ENCODE assay signal across 31 cellular contexts in genomic region chr17:53740312-53740711, GRCh38.
"Had no signal": no experiment of that assay in that cellular context is flagged by ENCODE, and none has a peak within 500 bp of the region (broad histone marks: within the 10 kb centered on the region; RNA-seq: fewer than 3 reads in every experiment).

No MANE protein-coding gene starts in this region.

- H3K9me3 ChIP-seq: ovary, psoas muscle, suprapubic skin, testis, tibial artery, transverse colon, upper lobe of right lung, uterus had no signal

- ATAC-seq: naive thymus-derived CD8-positive, alpha-beta T cell; natural killer cell treated with Interleukin-12 subunit alpha and Interleukin-12 subunit beta and Interleukin-15 and Interleukin-18, amount 100 ng/mL, for 72 hours; psoas muscle; right cardiac atrium; sciatic nerve; stimulated activated memory B cell treated with anti-CD40 and anti-IgM and Interleukin-4, amounts not matched to agents 10 μg/mL and 1 μg/mL and 100 μg/mL, for 72 hours; stimulated activated naive CD8-positive, alpha-beta T cell treated with anti-CD3 and anti-CD28 coated beads, Interleukin-15, amount 100 ng/mL, for 72 hours; stimulated activated naive CD8-positive, alpha-beta T cell treated with anti-CD3 and anti-CD28 coated beads, Interleukin-15, Interleukin-2, amounts not matched to agents 100 U/mL and 50 U/mL, for 24 hours; upper lobe of right lung had no signal

- H3K4me3 ChIP-seq: neural progenitor cell, ovary, psoas muscle, skin epidermis, smooth muscle cell, spleen, suprapubic skin, testis, tibial artery, transverse colon, upper lobe of right lung, uterus had no signal

- H3K27ac Mint-ChIP-seq: naive thymus-derived CD8-positive, alpha-beta T cell; natural killer cell treated with Interleukin-12 subunit alpha and Interleukin-12 subunit beta and Interleukin-15 and Interleukin-18, amount 100 ng/mL, for 72 hours; neural progenitor cell; progenitor cell of endocrine pancreas; stimulated activated memory B cell treated with anti-CD40 and anti-IgM and Interleukin-4, amounts not matched to agents 10 μg/mL and 1 μg/mL and 100 μg/mL, for 72 hours; stimulated activated naive CD8-positive, alpha-beta T cell treated with anti-CD3 and anti-CD28 coated beads, Interleukin-15, amount 100 ng/mL, for 72 hours; type B pancreatic cell had no signal

- H3K9me3 Mint-ChIP-seq: neural progenitor cell, type B pancreatic cell had no signal

- H3K4me1 Mint-ChIP-seq: naive thymus-derived CD8-positive, alpha-beta T cell; stimulated activated memory B cell treated with anti-CD40 and anti-IgM and Interleukin-4, amounts not matched to agents 10 μg/mL and 1 μg/mL and 100 μg/mL, for 72 hours; stimulated activated naive CD8-positive, alpha-beta T cell treated with anti-CD3 and anti-CD28 coated beads, Interleukin-15, amount 100 ng/mL, for 72 hours had no signal

- H3K27me3 ChIP-seq: neural progenitor cell, ovary, spleen, suprapubic skin, testis, tibial artery, transverse colon, upper lobe of right lung, uterus had no signal

- H3K4me2 ChIP-seq: neural progenitor cell, smooth muscle cell had no signal

- H3K27ac ChIP-seq: neural progenitor cell, ovary, parathyroid adenoma, psoas muscle, skin epidermis, spleen, suprapubic skin, testis, tibial artery, transverse colon, upper lobe of right lung, uterus had no signal

- H2AFZ ChIP-seq: neural progenitor cell, parathyroid adenoma had no signal

- H3K27me3 Mint-ChIP-seq: naive thymus-derived CD8-positive, alpha-beta T cell; natural killer cell treated with Interleukin-12 subunit alpha and Interleukin-12 subunit beta and Interleukin-15 and Interleukin-18, amount 100 ng/mL, for 72 hours; progenitor cell of endocrine pancreas; stimulated activated memory B cell treated with anti-CD40 and anti-IgM and Interleukin-4, amounts not matched to agents 10 μg/mL and 1 μg/mL and 100 μg/mL, for 72 hours; stimulated activated naive CD8-positive, alpha-beta T cell treated with anti-CD3 and anti-CD28 coated beads, Interleukin-15, amount 100 ng/mL, for 72 hours had no signal

- H3K9ac ChIP-seq: neural progenitor cell, parathyroid adenoma had no signal

- H3K79me2 ChIP-seq: parathyroid adenoma had no signal

- H3K4me3 Mint-ChIP-seq: naive thymus-derived CD8-positive, alpha-beta T cell; natural killer cell treated with Interleukin-12 subunit alpha and Interleukin-12 subunit beta and Interleukin-15 and Interleukin-18, amount 100 ng/mL, for 72 hours; neural progenitor cell; stimulated activated memory B cell treated with anti-CD40 and anti-IgM and Interleukin-4, amounts not matched to agents 10 μg/mL and 1 μg/mL and 100 μg/mL, for 72 hours; stimulated activated naive CD8-positive, alpha-beta T cell treated with anti-CD3 and anti-CD28 coated beads, Interleukin-15, amount 100 ng/mL, for 72 hours; type B pancreatic cell had no signal

- H3K36me3 ChIP-seq: neural progenitor cell, ovary, spleen, suprapubic skin, tibial artery, transverse colon, upper lobe of right lung, uterus had no signal

- H3K4me1 ChIP-seq: neural progenitor cell, parathyroid adenoma, psoas muscle, spleen, suprapubic skin, testis, tibial artery, transverse colon, upper lobe of right lung, uterus had no signal

- DNase-seq: naive thymus-derived CD8-positive, alpha-beta T cell; occipital lobe; ovary; posterior cingulate gyrus; psoas muscle; right cardiac atrium; spleen; stimulated activated CD4-positive, alpha-beta T cell treated with anti-CD3 and anti-CD28 coated beads, Interleukin-12 subunit alpha, Interleukin-12 subunit beta, amount 100 ng/mL, for 4 hours; stimulated activated CD4-positive, alpha-beta T cell treated with anti-CD3 and anti-CD28 coated beads, Interleukin-1b, Interleukin-23, amount 100 ng/mL, for 48 hours; stimulated activated CD4-positive, alpha-beta T cell treated with anti-CD3 and anti-CD28 coated beads, Interleukin-4, amount 100 ng/mL, for 1 hour; stimulated activated CD4-positive, alpha-beta T cell treated with anti-CD3 and anti-CD28 coated beads, Interleukin-4, amount 100 ng/mL, for 4 hours; stimulated activated CD8-positive, alpha-beta memory T cell treated with anti-CD3 and anti-CD28 coated beads, Interleukin-4, amount 100 ng/mL, for 48 hours; stimulated activated naive CD4-positive, alpha-beta T cell; stimulated activated naive CD8-positive, alpha-beta T cell treated with anti-CD3 and anti-CD28 coated beads, Interleukin-15, amount 100 ng/mL, for 72 hours; stimulated activated naive CD8-positive, alpha-beta T cell treated with anti-CD3 and anti-CD28 coated beads, Interleukin-15, Interleukin-2, amounts not matched to agents 100 U/mL and 50 U/mL, for 24 hours; substantia nigra; testis; tibial artery; transverse colon; upper lobe of right lung; uterus had no signal

- H3K36me3 Mint-ChIP-seq: naive thymus-derived CD8-positive, alpha-beta T cell; neural progenitor cell; stimulated activated memory B cell treated with anti-CD40 and anti-IgM and Interleukin-4, amounts not matched to agents 10 μg/mL and 1 μg/mL and 100 μg/mL, for 72 hours; type B pancreatic cell had no signal
